Comparison of ENCODE assay signal across 16 cellular contexts in genomic region chr17:44786551-44787081, GRCh38. TPM values are rescaled to one million over a fixed set of nuclear protein-coding genes. Genes with fewer than 3 reads are reported as not detected.
DNase-seq lines count a peak whose midpoint lies in the region; ATAC-seq and TF ChIP-seq lines count a peak whose summit lies in the region.
"Had no signal": no experiment of that assay in that cellular context is flagged by ENCODE, and none has a peak within 500 bp of the region (broad histone marks: within the 10 kb centered on the region; RNA-seq: fewer than 3 reads in every experiment).

No MANE protein-coding gene starts in this region.

- intact Hi-C loops in natural killer cell (cut with micrococcal nuclease), result no loop called here
- intact Hi-C loops in cardiac septum (cut with DNase I), result no loop called here
- intact Hi-C loops in breast epithelium (cut with DNase I; ENCODE audit: low total_unique reads), result no loop called here
- intact Hi-C loops in stomach (cut with DNase I; ENCODE audit: low total_unique reads), result no loop called here

- TF ChIP-seq POLR2A in breast epithelium (IDR thresholded peaks at IDR 0.05) (no peak), stomach (IDR thresholded peaks at IDR 0.05) (no peak)

- WGBS in stomach, 5 donors, result 31 to 52% (median 48%) methylated on average over 15 to 16 of the region's 16 CpGs

- H3K36me3 ChIP-seq in osteoblast (ENCODE audit: insufficient read depth, low read length) (no peaks in the 10 kb centered on the region), breast epithelium (no peaks in the 10 kb centered on the region), stomach (no peaks in the 10 kb centered on the region)

- H3K27ac ChIP-seq in osteoblast (ENCODE audit: low read depth, low read length) (no peak overlapping the region), breast epithelium (no peak overlapping the region), stomach (peak overlapping the region in 1 of 5 donors; percentile 46)
- H3K27ac ChIP-seq: parathyroid adenoma had no signal

- H3K4me3 Mint-ChIP-seq in natural killer cell treated with Interleukin-12 subunit alpha and Interleukin-12 subunit beta and Interleukin-15 and Interleukin-18, amount 100 ng/mL, for 72 hours, result no peak overlapping the region
- no peak overlapping the region for H3K4me3 Mint-ChIP-seq in natural killer cell
- H3K4me3 Mint-ChIP-seq: activated CD4-positive, alpha-beta T cell treated with anti-CD3 and anti-CD28 coated beads, Interleukin-2, amount 10 ng/mL, durations not matched to agents 24 days and 14 days had no signal

- no peaks in the 10 kb centered on the region for H3K79me2 ChIP-seq in osteoblast (ENCODE audit: insufficient read depth, low read length)
- H3K79me2 ChIP-seq: parathyroid adenoma had no signal

- no peaks in the 10 kb centered on the region for H4K20me1 ChIP-seq in osteoblast (ENCODE audit: insufficient read depth, low read length)

- no peak for DNase-seq in natural killer cell treated with Interleukin-12 subunit alpha and Interleukin-12 subunit beta and Interleukin-15 and Interleukin-18, amount 100 ng/mL, for 72 hours (ENCODE audit: low spot score)
- DNase-seq in natural killer cell (no peak), cardiac septum (ENCODE audit: low spot score) (peak; percentile 83), osteoblast (ENCODE audit: insufficient read length, low spot score, missing footprints) (peak; percentile 48), breast epithelium (ENCODE audit: low spot score in 2 of 2) (no peak), stomach (no peak), iPS-NIHi7 (ENCODE audit: extremely low spot score) (no peak), SHP77 treated with DMSO at 0.1 percent for 48 hours (lab: John Stamatoyannopoulos, UW) (no peak)
- DNase-seq: activated T-cell treated with anti-CD3 and anti-CD28 coated beads for 4 hours; central memory CD4-positive, alpha-beta T cell; SIG-M5; stimulated activated CD4-positive, alpha-beta T cell treated with anti-CD3 and anti-CD28 coated beads, Interleukin-15, amount 100 ng/mL, for 24 hours; T1000 had no signal

- no peaks in the 10 kb centered on the region for H3K9me3 Mint-ChIP-seq in natural killer cell treated with Interleukin-12 subunit alpha and Interleukin-12 subunit beta and Interleukin-15 and Interleukin-18, amount 100 ng/mL, for 72 hours
- no peaks in the 10 kb centered on the region for H3K9me3 Mint-ChIP-seq in natural killer cell
- H3K9me3 Mint-ChIP-seq: activated CD4-positive, alpha-beta T cell treated with anti-CD3 and anti-CD28 coated beads, Interleukin-2, amount 10 ng/mL, durations not matched to agents 24 days and 14 days; activated naive CD4-positive, alpha-beta T cell treated with anti-CD3 and anti-CD28 coated beads, Interleukin-2, amount 50 U/mL, for 72 hours had no signal

- H3K4me3 ChIP-seq in osteoblast (ENCODE audit: insufficient read depth, low read length) (no peak overlapping the region), breast epithelium (no peak overlapping the region), stomach (no peak overlapping the region)

- peak; percentile 24 to 34 for ATAC-seq in natural killer cell treated with Interleukin-12 subunit alpha and Interleukin-12 subunit beta and Interleukin-15 and Interleukin-18, amount 100 ng/mL, for 72 hours
- ATAC-seq in natural killer cell, result no peak
- ATAC-seq: activated naive CD4-positive, alpha-beta T cell treated with anti-CD3 and anti-CD28 coated beads, Interleukin-2, amount 50 U/mL, for 72 hours had no signal

- no peak overlapping the region for H2AFZ ChIP-seq in osteoblast (ENCODE audit: low read length)
- H2AFZ ChIP-seq: parathyroid adenoma had no signal

- no peaks in the 10 kb centered on the region for H3K27me3 Mint-ChIP-seq in natural killer cell treated with Interleukin-12 subunit alpha and Interleukin-12 subunit beta and Interleukin-15 and Interleukin-18, amount 100 ng/mL, for 72 hours
- peaks cover 0 to 2% of the 10 kb centered on the region in 2 donors for H3K27me3 Mint-ChIP-seq in natural killer cell (ENCODE audit: low read depth in 2 of 2)

- H3K4me2 ChIP-seq in osteoblast (ENCODE audit: insufficient read depth, low read length), result no peak overlapping the region

- H3K4me1 ChIP-seq in osteoblast (ENCODE audit: insufficient read depth, low read length), result no peaks in the 10 kb centered on the region
- no peaks in the 10 kb centered on the region for H3K4me1 ChIP-seq in breast epithelium
- H3K4me1 ChIP-seq in stomach, result peaks cover 0 to 31% (median 14%) of the 10 kb centered on the region in 4 donors
- H3K4me1 ChIP-seq: parathyroid adenoma had no signal

- TF ChIP-seq EP300 in stomach (IDR thresholded peaks at IDR 0.05), result no peak

- H3K4me1 Mint-ChIP-seq in natural killer cell treated with Interleukin-12 subunit alpha and Interleukin-12 subunit beta and Interleukin-15 and Interleukin-18, amount 100 ng/mL, for 72 hours (ENCODE audit: low read depth in 2 of 2), result no peaks in the 10 kb centered on the region
- H3K4me1 Mint-ChIP-seq in natural killer cell, result no peaks in the 10 kb centered on the region
- H3K4me1 Mint-ChIP-seq: activated CD4-positive, alpha-beta T cell treated with anti-CD3 and anti-CD28 coated beads, Interleukin-2, amount 10 ng/mL, durations not matched to agents 24 days and 14 days had no signal

- no peaks in the 10 kb centered on the region for H3K36me3 Mint-ChIP-seq in natural killer cell treated with Interleukin-12 subunit alpha and Interleukin-12 subunit beta and Interleukin-15 and Interleukin-18, amount 100 ng/mL, for 72 hours
- no peaks in the 10 kb centered on the region for H3K36me3 Mint-ChIP-seq in natural killer cell
- H3K36me3 Mint-ChIP-seq: activated naive CD4-positive, alpha-beta T cell treated with anti-CD3 and anti-CD28 coated beads, Interleukin-2, amount 50 U/mL, for 72 hours had no signal

- H3K27me3 ChIP-seq in osteoblast (ENCODE audit: insufficient read depth, low read length), result no peaks in the 10 kb centered on the region
- no peaks in the 10 kb centered on the region for H3K27me3 ChIP-seq in breast epithelium
- H3K27me3 ChIP-seq in stomach, result peaks cover 0 to 5% (median 0%) of the 10 kb centered on the region in 3 donors

- H3K9me3 ChIP-seq in osteoblast (ENCODE audit: low read depth, low read length), result no peaks in the 10 kb centered on the region
- H3K9me3 ChIP-seq in breast epithelium, result no peaks in the 10 kb centered on the region
- no peaks in the 10 kb centered on the region for H3K9me3 ChIP-seq in stomach

- TF ChIP-seq CTCF in natural killer cell (IDR thresholded peaks at IDR 0.05) (no peak), osteoblast (IDR thresholded peaks at IDR 0.05; ENCODE audit: extremely low read depth, low read depth, low read length) (no peak), breast epithelium (IDR thresholded peaks at IDR 0.05) (no peak), stomach (IDR thresholded peaks at IDR 0.05) (no peak)

- no peak overlapping the region for H3K27ac Mint-ChIP-seq in natural killer cell treated with Interleukin-12 subunit alpha and Interleukin-12 subunit beta and Interleukin-15 and Interleukin-18, amount 100 ng/mL, for 72 hours
- H3K27ac Mint-ChIP-seq in natural killer cell, result no peak overlapping the region
- H3K27ac Mint-ChIP-seq: activated CD4-positive, alpha-beta T cell treated with anti-CD3 and anti-CD28 coated beads, Interleukin-2, amount 10 ng/mL, durations not matched to agents 24 days and 14 days; activated naive CD4-positive, alpha-beta T cell treated with anti-CD3 and anti-CD28 coated beads, Interleukin-2, amount 50 U/mL, for 72 hours had no signal

RNA-seq across cellular contexts. Expression of gene ADAM11, which starts 27.8 kb away (rescaled TPM):
- total RNA-seq in natural killer cell treated with Interleukin-12 subunit alpha and Interleukin-12 subunit beta and Interleukin-15 and Interleukin-18, amount 100 ng/mL, for 72 hours, result under 1 TPM; 0.31 to 0.53 TPM
- under 1 TPM; 0.18 to 0.28 (median 0.28) TPM for total RNA-seq in natural killer cell
- total RNA-seq in cardiac septum, result 1.00 TPM
- total RNA-seq in osteoblast, result 0.36 and 0.59 TPM in 2 replicates
- total RNA-seq in breast epithelium, result 1 to 10 TPM; 1.0 to 1.4 (median 1.3) TPM
- 10 to 100 TPM in 1 of 5 donors, 1 to 10 TPM in 1, under 1 TPM in 1, not detected in 2; 0.73 to 57.6 (median 1.7) TPM for total RNA-seq in stomach
- polyA plus RNA-seq in stomach, result under 1 TPM in 2 of 3 donors, not detected in 1; 0.19 to 0.35 TPM

RNA-seq across cellular contexts. Expression of gene GJC1, which starts 43.5 kb away (rescaled TPM):
- total RNA-seq in natural killer cell treated with Interleukin-12 subunit alpha and Interleukin-12 subunit beta and Interleukin-15 and Interleukin-18, amount 100 ng/mL, for 72 hours, result 1 to 10 TPM; 1.4 to 2.5 TPM
- total RNA-seq in natural killer cell, result under 1 TPM in 1 of 3 donors, not detected in 2; 0.16 TPM
- total RNA-seq in cardiac septum, result 32.0 TPM
- total RNA-seq in osteoblast, result 10.3 and 10.5 TPM in 2 replicates
- total RNA-seq in breast epithelium, result 1 to 10 TPM; 2.3 to 4.6 (median 4.3) TPM
- 10 to 100 TPM in 4 of 5 donors, 1 to 10 TPM in 1; 9.7 to 53.1 (median 35.6) TPM for total RNA-seq in stomach
- 1 to 10 TPM in 1 of 3 donors, under 1 TPM in 2; 0.31 to 3.5 (median 0.62) TPM for polyA plus RNA-seq in stomach

Comparison
In these comparisons a context has a peak if more than half of its experiments do, and no peak if none do; other contexts are left out.
1. ATAC-seq: peak in natural killer cell treated with Interleukin-12 subunit alpha and Interleukin-12 subunit beta and Interleukin-15 and Interleukin-18, amount 100 ng/mL, for 72 hours (2 of 2); none in natural killer cell (0 of 3).
2. DNase-seq: peak in cardiac septum (single experiment) and osteoblast (single experiment); none in natural killer cell treated with Interleukin-12 subunit alpha and Interleukin-12 subunit beta and Interleukin-15 and Interleukin-18, amount 100 ng/mL, for 72 hours (single experiment), natural killer cell (single experiment), breast epithelium (0 of 2), stomach (single experiment), iPS-NIHi7 (single experiment) and SHP77 treated with DMSO at 0.1 percent for 48 hours (single experiment).